Comparison of ENCODE assay signal across 22 cellular contexts in the genomic region with DNA sequence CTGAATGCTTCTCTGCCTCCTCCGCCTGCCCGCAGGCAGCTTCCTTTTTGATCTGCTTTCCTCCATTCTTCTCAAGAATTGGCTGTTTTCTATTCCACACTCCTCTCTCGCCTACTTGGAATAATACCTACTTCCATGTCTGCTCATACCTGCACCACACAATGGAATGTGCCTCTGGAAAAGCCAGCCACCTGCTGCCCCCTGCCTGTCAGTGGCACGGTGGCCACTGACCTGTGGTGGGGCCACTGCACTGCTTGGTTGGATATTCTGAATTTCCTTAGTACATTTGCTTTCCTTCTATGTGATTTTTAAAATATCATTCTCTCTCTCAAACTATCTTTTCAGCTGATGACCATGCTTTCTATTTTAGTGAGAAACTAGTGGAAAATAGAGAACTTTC.
A peak's percentile ranks its signal among the peaks of the same experiment; 100 is the strongest.
DNase-seq lines count a peak whose midpoint lies in the region; FAIRE-seq and TF ChIP-seq lines count a peak whose summit lies in the region.
"Had no signal": no experiment of that assay in that cellular context is flagged by ENCODE, and none has a peak within 500 bp of the region (broad histone marks: within the 10 kb centered on the region; RNA-seq: fewer than 3 reads in every experiment).

No MANE protein-coding gene starts in this region.

- no peak overlapping the region for H2BK12ac ChIP-seq in H1 (ENCODE audit: low read depth, low read length)

- no peak for FAIRE-seq in H1 (lab: Jason Lieb, UNC)
- FAIRE-seq: GM12892 had no signal

- H4K20me1 ChIP-seq in H1 (replicated peaks in 1 of 2; ENCODE audit: control insufficient read depth in 1 of 2, insufficient read depth in 2 of 2, low read length in 2 of 2) = no peaks in the 10 kb centered on the region

- DNase-seq in LNCaP clone FGC (ENCODE audit: low read depth) (no peak), H1 (ENCODE audit: low read depth in 1 of 2, low spot score in 2 of 2) (no peak), NCI-H446 treated with DMSO at 0.1 percent for 48 hours (lab: John Stamatoyannopoulos, UW) (no peak), MG63 (no peak), testis (no peak)
- DNase-seq in activated CD4-positive, alpha-beta T cell treated with anti-CD3 and anti-CD28 coated beads, Interleukin-2, amount 10 ng/mL, durations not matched to agents 7 days and 5 days = no peak
- DNase-seq: Calu3; CD4-positive, alpha-beta memory T cell; Kasumi-1; NCI-H1417; NCI-H2029; NCI-H510A; OCI-M1; SW 1271 had no signal

- H3K36me3 Mint-ChIP-seq in activated CD4-positive, alpha-beta T cell treated with anti-CD3 and anti-CD28 coated beads, Interleukin-2, amount 10 ng/mL, durations not matched to agents 7 days and 5 days (ENCODE audit: low read depth) = no peaks in the 10 kb centered on the region
- H3K36me3 Mint-ChIP-seq: CD4-positive, alpha-beta memory T cell; IgD-negative memory B cell had no signal

- no peak overlapping the region for H3K14ac ChIP-seq in H1 (ENCODE audit: insufficient read length)

- H4K91ac ChIP-seq in H1 (replicated peaks; ENCODE audit: insufficient read length, low read length) = no peak overlapping the region

- no peaks in the 10 kb centered on the region for H3K9me3 Mint-ChIP-seq in activated CD4-positive, alpha-beta T cell treated with anti-CD3 and anti-CD28 coated beads, Interleukin-2, amount 10 ng/mL, durations not matched to agents 7 days and 5 days

- 82% methylated on average over 4 of the region's 4 CpGs; no CpG with 5 or more reads in 1 of the 2 experiments for WGBS in H1 (ENCODE audit: extremely low coverage in 1 of 2, insufficient coverage in 1 of 2, insufficient read length in 1 of 2, insufficient replicate concordance in 2 of 2, low coverage in 1 of 2, low lambda C conversion rate in 2 of 2, missing lambda C conversion rate in 1 of 2), 2 experiments
- 89 to 94% methylated on average over 4 of the region's 4 CpGs for WGBS in testis, 2 donors

- peak; percentile 40 to 57 for TF ChIP-seq RAD21 in H1 (IDR thresholded peaks at IDR 0.05 in 1 of 2, conservative IDR thresholded peaks at IDR 0.05 in 1 of 2; ENCODE audit: low read depth in 2 of 2, low read length in 2 of 2)

- no peak overlapping the region for H2BK5ac ChIP-seq in H1 (ENCODE audit: low read depth, low read length)

- H4K8ac ChIP-seq in H1 (ENCODE audit: extremely low read depth, insufficient read depth, low read length) = no peak overlapping the region

- POLR2A ChIA-PET in H1 (lab: Charles Lee; ENCODE audit: partially characterized antibody) = no interaction called here
- POLR2A ChIA-PET in activated CD4-positive, alpha-beta T cell treated with anti-CD3 and anti-CD28 coated beads, Interleukin-2, amount 10 ng/mL, durations not matched to agents 7 days and 5 days (lab: Charles Lee) = no interaction called here

- no peak for TF ChIP-seq EP300 in H1 (IDR thresholded peaks at IDR 0.05; ENCODE audit: borderline replicate concordance in 1 of 2, low read depth in 2 of 2, low read length in 2 of 2)

- no peaks in the 10 kb centered on the region for H3K79me1 ChIP-seq in H1 (ENCODE audit: low read depth, low read length)

- H3K18ac ChIP-seq in H1 (ENCODE audit: extremely low read depth, low read length) = no peak overlapping the region

- H2AK5ac ChIP-seq in H1 (ENCODE audit: low read depth, low read length) = no peak overlapping the region

- CTCF ChIA-PET in H1 (lab: Charles Lee; ENCODE audit: partially characterized antibody) = interaction anchor here (0.6 to 3.0 kb wide), 4 partner anchors 12 to 151 kb away, joined by 3 to 9 read pairs (median 6); no protein-coding TSS in a partner anchor
- CTCF ChIA-PET in activated CD4-positive, alpha-beta T cell treated with anti-CD3 and anti-CD28 coated beads, Interleukin-2, amount 10 ng/mL, durations not matched to agents 7 days and 5 days (lab: Charles Lee) = no interaction called here

- H3K27ac ChIP-seq in 22Rv1 = no peak overlapping the region
- no peak overlapping the region for H3K27ac ChIP-seq in C4-2B
- no peak overlapping the region for H3K27ac ChIP-seq in H1 (ENCODE audit: low read depth, low read length)
- H3K27ac ChIP-seq in testis = no peak overlapping the region
- H3K27ac ChIP-seq: RWPE1, SJSA1 had no signal

- no peaks in the 10 kb centered on the region for H3K4me1 Mint-ChIP-seq in activated CD4-positive, alpha-beta T cell treated with anti-CD3 and anti-CD28 coated beads, Interleukin-2, amount 10 ng/mL, durations not matched to agents 7 days and 5 days
- H3K4me1 Mint-ChIP-seq: B cell; CD4-positive, alpha-beta memory T cell; IgD-negative memory B cell had no signal

- H3K4me3 ChIP-seq in LNCaP clone FGC (ENCODE audit: low read depth, low read length) (no peak overlapping the region), H1 (ENCODE audit: extremely low read depth in 1 of 4, insufficient read depth in 2 of 4, low read depth in 3 of 4, low read length in 4 of 4) (no peak overlapping the region), MG63 (no peak overlapping the region), testis (no peak overlapping the region)
- H3K4me3 ChIP-seq: SJSA1 had no signal

- H4K5ac ChIP-seq in H1 (ENCODE audit: insufficient read length, low read depth, low read length) = no peak overlapping the region

- no peak overlapping the region for H3K4ac ChIP-seq in H1 (replicated peaks; ENCODE audit: insufficient read length, low read depth, low read length)

- no peaks in the 10 kb centered on the region for H3K27me3 ChIP-seq in H1 (replicated peaks in 1 of 4; ENCODE audit: control insufficient read depth in 3 of 4, extremely low read depth in 1 of 4, insufficient read depth in 3 of 4, low read length in 3 of 4)
- no peaks in the 10 kb centered on the region for H3K27me3 ChIP-seq in MG63
- no peaks in the 10 kb centered on the region for H3K27me3 ChIP-seq in testis
- H3K27me3 ChIP-seq: SJSA1 had no signal

- TF ChIP-seq POLR2A in H1 (IDR thresholded peaks at IDR 0.05; ENCODE audit: control extremely low read depth in 1 of 2, low read depth in 2 of 2, low read length in 2 of 2) = no peak
- no peak for TF ChIP-seq POLR2A in testis (IDR thresholded peaks at IDR 0.05)

- no peak overlapping the region for H3K4me3 Mint-ChIP-seq in activated CD4-positive, alpha-beta T cell treated with anti-CD3 and anti-CD28 coated beads, Interleukin-2, amount 10 ng/mL, durations not matched to agents 7 days and 5 days
- H3K4me3 Mint-ChIP-seq: B cell; CD4-positive, alpha-beta memory T cell; IgD-negative memory B cell; T-helper 2 cell treated with Interferon-gamma antibody and Interleukin-4, amounts not matched to agents 5 μg/mL and 100 μg/mL, for 36 hours had no signal

- H3K9ac ChIP-seq in H1 (replicated peaks in 1 of 4; ENCODE audit: extremely low read depth in 1 of 4, low read depth in 3 of 4, low read length in 3 of 4) = no peak overlapping the region

- H3K4me1 ChIP-seq in H1 (replicated peaks in 1 of 4; ENCODE audit: control insufficient read depth in 3 of 4, insufficient read depth in 4 of 4, low read length in 3 of 4) (no peaks in the 10 kb centered on the region), testis (no peaks in the 10 kb centered on the region)
- H3K4me1 ChIP-seq: SJSA1 had no signal

- no peak overlapping the region for H3K23ac ChIP-seq in H1 (ENCODE audit: insufficient read length)

- H3K9me3 ChIP-seq in H1 (ENCODE audit: insufficient read depth in 2 of 2, low read depth in 1 of 2, low read length in 1 of 2) (no peaks in the 10 kb centered on the region), MG63 (no peaks in the 10 kb centered on the region), testis (no peaks in the 10 kb centered on the region)
- H3K9me3 ChIP-seq: SJSA1 had no signal

- no peak overlapping the region for H3K56ac ChIP-seq in H1 (replicated peaks; ENCODE audit: insufficient read length, low read depth, low read length)

- H2BK20ac ChIP-seq in H1 (ENCODE audit: low read length) = no peak overlapping the region

- H2BK15ac ChIP-seq in H1 (ENCODE audit: low read length) = no peak overlapping the region

- H3K79me2 ChIP-seq in H1 (ENCODE audit: control insufficient read depth in 1 of 2, insufficient read depth in 2 of 2, low read length in 2 of 2) = no peaks in the 10 kb centered on the region

- H2BK120ac ChIP-seq in H1 (replicated peaks; ENCODE audit: low read depth, low read length) = no peak overlapping the region

- intact Hi-C loops in testis (cut with DNase I; ENCODE audit: low total_unique reads) = no loop called here

- H3K36me3 ChIP-seq in H1 (ENCODE audit: control insufficient read depth in 2 of 4, insufficient read depth in 4 of 4, low read length in 3 of 4) (no peaks in the 10 kb centered on the region), MG63 (no peaks in the 10 kb centered on the region), testis (ENCODE audit: low read depth, missing control alignments) (no peaks in the 10 kb centered on the region)
- H3K36me3 ChIP-seq: SJSA1 had no signal

- no peaks in the 10 kb centered on the region for H3K27me3 Mint-ChIP-seq in activated CD4-positive, alpha-beta T cell treated with anti-CD3 and anti-CD28 coated beads, Interleukin-2, amount 10 ng/mL, durations not matched to agents 7 days and 5 days
- H3K27me3 Mint-ChIP-seq: B cell; CD4-positive, alpha-beta memory T cell; IgD-negative memory B cell had no signal

- H2AFZ ChIP-seq in H1 (ENCODE audit: low read length) = no peak overlapping the region

- H3K27ac Mint-ChIP-seq in activated CD4-positive, alpha-beta T cell treated with anti-CD3 and anti-CD28 coated beads, Interleukin-2, amount 10 ng/mL, durations not matched to agents 7 days and 5 days = no peak overlapping the region
- H3K27ac Mint-ChIP-seq: B cell; CD4-positive, alpha-beta memory T cell; IgD-negative memory B cell; T-helper 2 cell treated with Interferon-gamma antibody and Interleukin-4, amounts not matched to agents 5 μg/mL and 100 μg/mL, for 36 hours had no signal

- H3K4me2 ChIP-seq in H1 (ENCODE audit: insufficient read depth in 1 of 2, low read depth in 2 of 2, low read length in 2 of 2) = no peak overlapping the region

- H3K23me2 ChIP-seq in H1 (ENCODE audit: low read depth, low read length) = no peaks in the 10 kb centered on the region

- TF ChIP-seq CTCF in 22Rv1 (IDR thresholded peaks at IDR 0.05) (peak; percentile 31), C4-2B (conservative IDR thresholded peaks at IDR 0.05) (peak; percentile 29; the same call in 1 of the 2 replicates), LNCaP clone FGC (IDR thresholded peaks at IDR 0.05; ENCODE audit: control insufficient read depth, extremely low read depth, insufficient read depth) (peak; percentile 29), H1 (IDR thresholded peaks at IDR 0.05; ENCODE audit: control extremely low read depth in 1 of 3, insufficient read depth in 1 of 3, low read depth in 1 of 3, low read length in 3 of 3) (peak; percentile 33 to 65 (median 40); a peak in 3 of 4 replicates), testis (IDR thresholded peaks at IDR 0.05) (no peak)

TF ChIP-seq in H1, 55 proteins besides CTCF, POLR2A, EP300 and RAD21 (continues in another document):
- TF ChIP-seq SIX5 (IDR thresholded peaks at IDR 0.05; ENCODE audit: low read depth, low read length) (no peak), TCF12 (IDR thresholded peaks at IDR 0.05; ENCODE audit: low read depth, low read length) (no peak), RFX5 (IDR thresholded peaks at IDR 0.05; ENCODE audit: borderline replicate concordance, low read depth, low read length) (no peak), HDAC6 (IDR thresholded peaks at IDR 0.05; ENCODE audit: low read depth, low read length) (no peak), CBX5 (IDR thresholded peaks at IDR 0.05; ENCODE audit: low read depth, low read length) (no peak), TAF1 (IDR thresholded peaks at IDR 0.05; ENCODE audit: low read depth, low read length) (no peak), BACH1 (IDR thresholded peaks at IDR 0.05; ENCODE audit: low read length) (no peak)

Comparison
In these comparisons a context has a peak if more than half of its experiments do, and no peak if none do; other contexts are left out.
1. CTCF ChIP-seq: peak in 22Rv1 (single experiment), C4-2B (single experiment), LNCaP clone FGC (single experiment) and H1 (3 of 3); none in testis (0 of 3).